ENCODE assay signal across 17 cellular contexts in the genomic region with DNA sequence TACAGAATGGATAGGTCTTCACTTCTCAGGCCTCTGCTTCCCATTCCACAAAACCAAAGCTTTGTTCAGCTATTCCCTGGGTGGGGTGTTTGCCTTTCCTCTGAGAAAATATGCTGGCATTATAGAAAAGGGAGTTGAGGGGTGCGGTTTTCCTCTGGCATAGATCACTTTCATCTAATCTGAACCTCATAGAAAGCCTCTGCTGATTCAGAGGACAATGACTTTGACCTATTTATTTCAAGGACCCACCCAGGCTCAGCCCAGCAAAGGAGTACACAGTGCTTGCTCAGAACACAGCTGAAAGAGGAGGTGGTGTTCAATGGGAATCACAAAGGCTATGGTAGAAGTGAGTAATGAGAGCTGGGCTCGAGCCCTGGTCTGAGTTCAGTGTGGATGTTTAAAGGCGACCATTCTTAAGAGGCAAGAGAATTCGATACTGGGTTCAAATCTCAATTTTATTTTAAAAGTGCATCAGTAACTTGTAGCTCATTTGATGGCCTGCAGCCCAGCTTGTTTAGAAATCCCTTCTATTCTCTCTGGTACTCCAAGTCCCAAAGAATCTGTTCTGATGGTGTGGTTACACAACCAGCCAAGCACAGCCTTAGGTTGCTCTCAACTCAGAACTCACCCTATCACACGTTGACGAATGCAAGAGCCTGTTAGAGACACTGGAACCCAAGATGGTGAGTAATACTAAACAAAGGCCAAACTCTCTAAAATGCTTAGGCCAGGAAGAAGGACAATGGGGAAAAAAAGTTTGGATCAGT.
DNase-seq lines count a peak whose midpoint lies in the region; ATAC-seq and TF ChIP-seq lines count a peak whose summit lies in the region.
"Had no signal": no experiment of that assay in that cellular context is flagged by ENCODE, and none has a peak within 500 bp of the region (broad histone marks: within the 10 kb centered on the region; RNA-seq: fewer than 3 reads in every experiment).

No MANE protein-coding gene starts in this region.

- no peak for ATAC-seq in HG03432 (IDR thresholded peaks at IDR 0.05; ENCODE audit: unreplicated experiment)
- ATAC-seq: activated CD8-positive, alpha-beta memory T cell treated with anti-CD3 and anti-CD28 coated beads, Interleukin-2, amount 10 ng/mL, durations not matched to agents 7 days and 5 days; T-cell had no signal

- H2BK15ac ChIP-seq in mesenchymal stem cell (ENCODE audit: low read depth, poor library complexity, severe bottlenecking), result no peak overlapping the region

- H3K4me3 ChIP-seq in fibroblast of mammary gland (ENCODE audit: control insufficient read depth, low read depth, low read length) (no peak overlapping the region), mesenchymal stem cell (ENCODE audit: insufficient read depth in 1 of 2, low read depth in 1 of 2, low read length in 2 of 2) (peak overlapping the region in 1 of 2 experiments; percentile 13)
- H3K4me3 ChIP-seq: breast epithelium, MG63, Peyer's patch had no signal

- no peak overlapping the region for H4K91ac ChIP-seq in mesenchymal stem cell (ENCODE audit: low read length)

- H2AK5ac ChIP-seq in mesenchymal stem cell (ENCODE audit: low read length, severe bottlenecking), result no peak overlapping the region

- H3K27me3 ChIP-seq in mesenchymal stem cell (ENCODE audit: control insufficient read depth in 1 of 2, insufficient read depth in 1 of 2, low read length in 2 of 2), result no peaks in the 10 kb centered on the region
- H3K27me3 ChIP-seq: breast epithelium, MG63, Peyer's patch had no signal

- H3K4me1 ChIP-seq in mesenchymal stem cell (ENCODE audit: control insufficient read depth, insufficient read depth, low read depth, low read length), result no peaks in the 10 kb centered on the region
- H3K4me1 ChIP-seq: breast epithelium had no signal

- peak overlapping the region; percentile 34 for H3K9ac ChIP-seq in mesenchymal stem cell (ENCODE audit: low read length)

- peak; percentile 8 for DNase-seq in M059J (ENCODE audit: low read depth)
- peak; percentile 60 for DNase-seq in fibroblast of mammary gland (ENCODE audit: low read depth)
- DNase-seq in mesenchymal stem cell, result peak; percentile 70
- peak; percentile 42 for DNase-seq in stromal cell of bone marrow (ENCODE audit: low read depth)
- no peak for DNase-seq in NCI-H345 treated with DMSO at 0.1 percent for 48 hours (lab: John Stamatoyannopoulos, UW; ENCODE audit: unreplicated experiment)
- no peak for DNase-seq in amniotic stem cell (lab: John Stamatoyannopoulos, UW)
- DNase-seq in HT-29 (ENCODE audit: low spot score), result no peak
- DNase-seq: activated CD8-positive, alpha-beta memory T cell treated with anti-CD3 and anti-CD28 coated beads, Interleukin-2, amount 10 ng/mL, durations not matched to agents 7 days and 5 days; activated naive CD4-positive, alpha-beta T cell; AML-193; effector CD8-positive, alpha-beta T cell; islet precursor cell; MG63; Peyer's patch; T-cell had no signal

- H3K4ac ChIP-seq in mesenchymal stem cell (ENCODE audit: low read depth in 1 of 2, low read length in 2 of 2), result no peak overlapping the region

- H3K79me1 ChIP-seq in mesenchymal stem cell (replicated peaks; ENCODE audit: low read length, poor library complexity, severe bottlenecking), result no peaks in the 10 kb centered on the region

- H4K8ac ChIP-seq in mesenchymal stem cell (ENCODE audit: low read length), result peak overlapping the region; percentile 27

- TF ChIP-seq CTCF in fibroblast of mammary gland (conservative IDR thresholded peaks at IDR 0.05; ENCODE audit: control insufficient read depth, insufficient read depth, low read depth, low read length), result no peak

- no peak overlapping the region for H2BK120ac ChIP-seq in mesenchymal stem cell (ENCODE audit: low read depth, low read length)

- H3K4me2 ChIP-seq in mesenchymal stem cell (ENCODE audit: low read length, poor library complexity, severe bottlenecking), result no peak overlapping the region

- H3K18ac ChIP-seq in mesenchymal stem cell (ENCODE audit: low read depth in 1 of 2, low read length in 2 of 2), result peak overlapping the region; percentile 19 to 57

- no peak overlapping the region for H3K27ac ChIP-seq in mesenchymal stem cell (ENCODE audit: low read length, poor library complexity, severe bottlenecking)
- H3K27ac ChIP-seq: breast epithelium had no signal

- no peaks in the 10 kb centered on the region for H3K9me3 ChIP-seq in mesenchymal stem cell (ENCODE audit: control insufficient read depth, low read length)
- H3K9me3 ChIP-seq: breast epithelium, MG63, Peyer's patch had no signal

- H2AFZ ChIP-seq in mesenchymal stem cell (ENCODE audit: low read depth, low read length), result no peak overlapping the region

- peak overlapping the region in 1 of 2 experiments; percentile 63 for H2BK12ac ChIP-seq in mesenchymal stem cell (ENCODE audit: low read length in 2 of 2)

- H3K14ac ChIP-seq in mesenchymal stem cell (ENCODE audit: low read length in 2 of 2), result no peak overlapping the region

- H3K23ac ChIP-seq in mesenchymal stem cell (ENCODE audit: low read length in 2 of 2), result no peak overlapping the region

- no peaks in the 10 kb centered on the region for H3K36me3 ChIP-seq in mesenchymal stem cell (ENCODE audit: control insufficient read depth in 1 of 2, insufficient read depth in 2 of 2, low read depth in 1 of 2, low read length in 2 of 2)
- H3K36me3 ChIP-seq: breast epithelium, MG63, Peyer's patch had no signal

- 77% methylated on average over 5 of the region's 6 CpGs for WGBS in mesenchymal stem cell

- no peak overlapping the region for H2BK5ac ChIP-seq in mesenchymal stem cell (ENCODE audit: low read depth, low read length, poor library complexity, severe bottlenecking)

Comparison
In these comparisons a context has a peak if more than half of its experiments do, and no peak if none do; other contexts are left out.
1. DNase-seq: peak in M059J (single experiment), fibroblast of mammary gland (single experiment), mesenchymal stem cell (single experiment) and stromal cell of bone marrow (single experiment); none in NCI-H345 treated with DMSO at 0.1 percent for 48 hours (single experiment), amniotic stem cell (single experiment) and HT-29 (single experiment).